In the genomic region with DNA sequence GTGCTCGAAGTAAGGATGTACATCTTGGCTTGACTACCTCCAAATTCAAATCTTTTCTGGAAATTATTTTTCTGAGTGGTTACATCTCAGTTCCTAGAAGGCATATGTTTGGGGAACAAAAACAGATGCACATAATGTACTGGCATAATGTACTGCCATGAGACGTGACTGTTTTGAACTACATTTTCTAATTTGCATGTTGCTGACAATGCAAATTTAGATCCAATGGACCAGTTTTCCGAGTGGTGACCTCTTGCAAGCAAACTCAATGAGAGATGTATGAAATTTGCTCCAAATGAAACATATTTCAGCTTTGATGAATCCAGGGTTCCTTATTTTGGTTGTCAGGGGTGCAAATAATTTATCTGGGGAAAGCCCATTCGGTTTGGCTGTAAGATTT, we compare ENCODE assay signal across 22 cellular contexts.
DNase-seq lines count a peak whose midpoint lies in the region; ATAC-seq, FAIRE-seq and TF ChIP-seq lines count a peak whose summit lies in the region.
"Had no signal": no experiment of that assay in that cellular context is flagged by ENCODE, and none has a peak within 500 bp of the region (broad histone marks: within the 10 kb centered on the region; RNA-seq: fewer than 3 reads in every experiment).

No MANE protein-coding gene starts in this region.

- FAIRE-seq in HepG2 (lab: Jason Lieb, UNC) (no peak), K562 (lab: Jason Lieb, UNC) (no peak)
- FAIRE-seq: D721Med, G401.6, GM12891 had no signal

- no peaks in the 10 kb centered on the region for H3K9me1 ChIP-seq in K562 (ENCODE audit: control insufficient read depth, insufficient read depth, low read length)

- H3K9me2 ChIP-seq in MM.1S (replicated peaks; ENCODE audit: insufficient read depth, low read length) = no peaks in the 10 kb centered on the region

- TF ChIP-seq RAD21 in HepG2 (CRISPR knock-in tag; IDR thresholded peaks at IDR 0.05) (no peak), K562 (CRISPR knock-in tag; conservative IDR thresholded peaks at IDR 0.05 in 1 of 2, IDR thresholded peaks at IDR 0.05 in 1 of 2) (no peak)

- H3K79me2 ChIP-seq in HepG2 (ENCODE audit: insufficient read depth, low read length) (no peaks in the 10 kb centered on the region), MM.1S (ENCODE audit: low read length) (no peaks in the 10 kb centered on the region), K562 (ENCODE audit: control insufficient read depth, insufficient read depth, low read length) (no peaks in the 10 kb centered on the region)

- H3K36me3 ChIP-seq in HepG2 (replicated peaks in 1 of 2; ENCODE audit: control insufficient read depth in 1 of 2, insufficient read depth in 2 of 2, low read length in 2 of 2) (no peaks in the 10 kb centered on the region), right lobe of liver (no peaks in the 10 kb centered on the region), MM.1S (replicated peaks; ENCODE audit: insufficient read depth, low read length) (no peaks in the 10 kb centered on the region), K562 (ENCODE audit: control insufficient read depth, insufficient read depth, low read length) (no peaks in the 10 kb centered on the region)
- H3K36me3 ChIP-seq: BE2C, BLaER1 had no signal

- intact Hi-C loops in HepG2 (cut with micrococcal nuclease; ENCODE audit: unreplicated experiment) (no loop called here), right lobe of liver (cut with DNase I) (no loop called here), K562 (cut with micrococcal nuclease) (no loop called here)

- H3K9ac ChIP-seq in HepG2 (ENCODE audit: insufficient read depth, low read depth, low read length) (no peak overlapping the region), MM.1S (ENCODE audit: low read length) (no peak overlapping the region), K562 (ENCODE audit: insufficient read depth in 1 of 2, low read depth in 2 of 2, low read length in 2 of 2) (no peak overlapping the region)
- H3K9ac ChIP-seq: BLaER1 had no signal

- in situ Hi-C loops in HepG2 (cut with HindIII; ENCODE audit: extremely low pct_ligation_motif_present, low pct_unique_long_range_greater_than_20kb) = no loop called here
- in situ Hi-C loops in K562 (cut with MboI) = no loop called here

- peaks cover 6 to 30% (median 12%) of the 10 kb centered on the region in 3 donors for H3K9me3 Mint-ChIP-seq in T-cell

- no peak for TF ChIP-seq EP300 in HepG2 (IDR thresholded peaks at IDR 0.05; ENCODE audit: low read depth in 2 of 2, low read length in 2 of 2)
- TF ChIP-seq EP300 in HepG2 (CRISPR knock-in tag; IDR thresholded peaks at IDR 0.05; ENCODE audit: borderline replicate concordance) = no peak
- no peak for TF ChIP-seq EP300 in K562 (IDR thresholded peaks at IDR 0.05; ENCODE audit: low read length)

- no peaks in the 10 kb centered on the region for H3K27me3 Mint-ChIP-seq in T-cell
- H3K27me3 Mint-ChIP-seq: CD4-positive, alpha-beta T cell had no signal

- peaks cover 7% of the 10 kb centered on the region for H3F3A ChIP-seq in MM.1S (ENCODE audit: insufficient read depth, low read length)

- no peaks in the 10 kb centered on the region for H3K36me3 Mint-ChIP-seq in T-cell
- H3K36me3 Mint-ChIP-seq: CD14-positive monocyte; CD8-positive, alpha-beta T cell had no signal

- no peak overlapping the region for H3K4me3 Mint-ChIP-seq in T-cell
- H3K4me3 Mint-ChIP-seq: CD14-positive monocyte; CD4-positive, alpha-beta T cell; CD8-positive, alpha-beta T cell had no signal

- H2AFZ ChIP-seq in HepG2 (ENCODE audit: low read length) (no peak overlapping the region), MM.1S (ENCODE audit: low read length) (0 out of 2 replicates have a peak overlapping the region, but pooled peaks have one; percentile 29), K562 (ENCODE audit: low read depth, low read length) (no peak overlapping the region)

- no peaks in the 10 kb centered on the region for H3K4me1 ChIP-seq in HepG2 (ENCODE audit: insufficient read depth, low read length)
- no peaks in the 10 kb centered on the region for H3K4me1 ChIP-seq in right lobe of liver
- peaks cover 16% of the 10 kb centered on the region for H3K4me1 ChIP-seq in MM.1S (ENCODE audit: low read length)
- H3K4me1 ChIP-seq in K562 (replicated peaks in 1 of 2; ENCODE audit: control insufficient read depth in 2 of 2, insufficient read depth in 2 of 2, low read length in 2 of 2) = no peaks in the 10 kb centered on the region
- H3K4me1 ChIP-seq: BE2C, BLaER1, Caco-2 had no signal

- 6% methylated on average over 3 of the region's 4 CpGs for WGBS in HepG2 (ENCODE audit: low lambda C conversion rate)
- WGBS in right lobe of liver (ENCODE audit: insufficient coverage, low coverage, low lambda C conversion rate, missing lambda C conversion rate) = 19% methylated on average over 4 of the region's 4 CpGs
- 0% methylated on average over 4 of the region's 4 CpGs for WGBS in K562 (ENCODE audit: insufficient coverage, low coverage, missing lambda C conversion rate)

- no peaks in the 10 kb centered on the region for H3K4me1 Mint-ChIP-seq in T-cell
- H3K4me1 Mint-ChIP-seq: CD14-positive monocyte had no signal

- H3K9me3 ChIP-seq in HepG2 (ENCODE audit: low read length) = peaks cover 55% of the 10 kb centered on the region
- no peaks in the 10 kb centered on the region for H3K9me3 ChIP-seq in right lobe of liver
- H3K9me3 ChIP-seq in MM.1S (replicated peaks; ENCODE audit: insufficient read depth, low read length) = no peaks in the 10 kb centered on the region
- no peaks in the 10 kb centered on the region; the same call in 1 of the 2 replicates for H3K9me3 ChIP-seq in K562 (replicated peaks; ENCODE audit: control insufficient read depth, insufficient read depth, low read depth, low read length)
- H3K9me3 ChIP-seq: BE2C, BLaER1, Caco-2 had no signal

- TF ChIP-seq CTCF in HepG2 (CRISPR knock-in tag; IDR thresholded peaks at IDR 0.05) (no peak), right lobe of liver (IDR thresholded peaks at IDR 0.05) (no peak), MM.1S (IDR thresholded peaks at IDR 0.05; ENCODE audit: low read length) (no peak), K562 (IDR thresholded peaks at IDR 0.05 in 2 of 3, conservative IDR thresholded peaks at IDR 0.05 in 1 of 3; ENCODE audit: insufficient read depth in 2 of 3, low read depth in 1 of 3, low read length in 3 of 3) (no peak)

- POLR2A ChIA-PET in HepG2 (lab: Yijun Ruan, JAX) (no interaction called here), K562 (lab: Yijun Ruan, JAX) (no interaction called here), T-cell (lab: Charles Lee) (no interaction called here)

- H3K4me2 ChIP-seq in HepG2 (ENCODE audit: low read depth, low read length) = no peak overlapping the region
- H3K4me2 ChIP-seq in MM.1S (ENCODE audit: low read depth, low read length) = peak overlapping the region; percentile 40; the same call in 1 of the 2 replicates
- H3K4me2 ChIP-seq in K562 (ENCODE audit: insufficient read depth, low read length) = no peak overlapping the region
- H3K4me2 ChIP-seq: BLaER1 had no signal

- no peak overlapping the region for H3K27ac Mint-ChIP-seq in T-cell
- H3K27ac Mint-ChIP-seq: CD14-positive monocyte; CD4-positive, alpha-beta T cell; CD8-positive, alpha-beta T cell had no signal

- DNase-seq in HepG2 (ENCODE audit: low spot score) (no peak), right lobe of liver (no peak), MM.1S (no peak), K562 (ENCODE audit: extremely low read depth in 1 of 4, low spot score in 3 of 4) (no peak), T-cell (no peak), CD1c-positive myeloid dendritic cell (ENCODE audit: extremely low spot score) (no peak)
- DNase-seq in stimulated activated naive CD8-positive, alpha-beta T cell treated with anti-CD3 and anti-CD28 coated beads, Interleukin-15, Interleukin-2, amounts not matched to agents 100 U/mL and 50 U/mL, for 24 hours = no peak
- DNase-seq: ACHN; BE2C; C1 segment of cervical spinal cord; Caco-2; Calu3; CD4-positive, alpha-beta T cell; CD8-positive, alpha-beta T cell; DMS79 treated with DMSO at 0.1 percent for 48 hours; GF-D8 had no signal

- BruUV-seq in HepG2 (replicated peaks; lab: Mats Ljungman, UMichigan) (no TSS peak), K562 (replicated peaks; lab: Mats Ljungman, UMichigan) (no TSS peak)

- CTCF ChIA-PET in HepG2 (lab: Yijun Ruan, JAX; ENCODE audit: low intra/inter-chr PET ratio, low total read pairs) = no interaction called here
- CTCF ChIA-PET in K562 (lab: Yijun Ruan, JAX; ENCODE audit: low intra/inter-chr PET ratio) = no interaction called here
- CTCF ChIA-PET in T-cell (lab: Charles Lee) = no interaction called here

- no peak overlapping the region for H3K4me3 ChIP-seq in HepG2 (replicated peaks in 1 of 3; ENCODE audit: insufficient read depth in 1 of 3, low read depth in 2 of 3, low read length in 3 of 3)
- no peak overlapping the region for H3K4me3 ChIP-seq in right lobe of liver
- H3K4me3 ChIP-seq in MM.1S (ENCODE audit: low read length) = peak overlapping the region; percentile 24; the same call in 1 of the 2 replicates
- no peak overlapping the region for H3K4me3 ChIP-seq in K562
- H3K4me3 ChIP-seq: BLaER1 had no signal

- H3K27ac ChIP-seq in HepG2 (ENCODE audit: extremely low read length, insufficient read depth, low read length) (no peak overlapping the region), right lobe of liver (no peak overlapping the region), MM.1S (ENCODE audit: low read length) (peak overlapping the region; percentile 70; the same call in 1 of the 2 replicates), K562 (ENCODE audit: extremely low read depth, low read depth, low read length) (no peak overlapping the region)
- H3K27ac ChIP-seq: 22Rv1, BLaER1 had no signal

- H3K27me3 ChIP-seq in HepG2 (ENCODE audit: control insufficient read depth in 1 of 2, insufficient read depth in 2 of 2, low read length in 2 of 2) (no peaks in the 10 kb centered on the region), right lobe of liver (no peaks in the 10 kb centered on the region), MM.1S (replicated peaks; ENCODE audit: insufficient read depth, low read length) (no peaks in the 10 kb centered on the region), K562 (ENCODE audit: control insufficient read depth in 2 of 2, insufficient read depth in 2 of 2, low read length in 2 of 2) (no peaks in the 10 kb centered on the region)
- H3K27me3 ChIP-seq: BE2C, BLaER1 had no signal

- H4K20me1 ChIP-seq in HepG2 (ENCODE audit: insufficient read depth, low read length) = no peaks in the 10 kb centered on the region
- H4K20me1 ChIP-seq in MM.1S (ENCODE audit: insufficient read depth, low read length) = no peaks in the 10 kb centered on the region
- no peaks in the 10 kb centered on the region for H4K20me1 ChIP-seq in K562 (replicated peaks; ENCODE audit: control insufficient read depth, insufficient read depth, low read length)
- H4K20me1 ChIP-seq: BLaER1 had no signal

- TF ChIP-seq POLR2A in HepG2 (IDR thresholded peaks at IDR 0.05; ENCODE audit: insufficient read depth in 1 of 2, low read depth in 2 of 2, low read length in 2 of 2) = no peak
- TF ChIP-seq POLR2A in right lobe of liver (IDR thresholded peaks at IDR 0.05) = no peak
- TF ChIP-seq POLR2A in K562 (conservative IDR thresholded peaks at IDR 0.05) = no peak

- ATAC-seq in HepG2 (no peak), right lobe of liver (no peak), K562 (no peak), T-cell (replicated peaks in 1 of 4) (no peak)
- no peak for ATAC-seq in stimulated activated naive CD8-positive, alpha-beta T cell treated with anti-CD3 and anti-CD28 coated beads, Interleukin-15, Interleukin-2, amounts not matched to agents 100 U/mL and 50 U/mL, for 24 hours
- ATAC-seq: CD8-positive, alpha-beta T cell had no signal

TF ChIP-seq in K562, 482 proteins besides CTCF, POLR2A, EP300 and RAD21 (continues in another document):
- no peak for TF ChIP-seq IRF2 (CRISPR knock-in tag; IDR thresholded peaks at IDR 0.05)

Comparison
In these comparisons a context has a peak if more than half of its experiments do, and no peak if none do; other contexts are left out.
1. Of the 241 proteins assayed by ChIP-seq in both HepG2 and K562: peak only in HepG2: none; only in K562: none; in both: MAFF and MAFK; in neither: 239.